ENCODE assay signal across 27 cellular contexts in the genomic region with DNA sequence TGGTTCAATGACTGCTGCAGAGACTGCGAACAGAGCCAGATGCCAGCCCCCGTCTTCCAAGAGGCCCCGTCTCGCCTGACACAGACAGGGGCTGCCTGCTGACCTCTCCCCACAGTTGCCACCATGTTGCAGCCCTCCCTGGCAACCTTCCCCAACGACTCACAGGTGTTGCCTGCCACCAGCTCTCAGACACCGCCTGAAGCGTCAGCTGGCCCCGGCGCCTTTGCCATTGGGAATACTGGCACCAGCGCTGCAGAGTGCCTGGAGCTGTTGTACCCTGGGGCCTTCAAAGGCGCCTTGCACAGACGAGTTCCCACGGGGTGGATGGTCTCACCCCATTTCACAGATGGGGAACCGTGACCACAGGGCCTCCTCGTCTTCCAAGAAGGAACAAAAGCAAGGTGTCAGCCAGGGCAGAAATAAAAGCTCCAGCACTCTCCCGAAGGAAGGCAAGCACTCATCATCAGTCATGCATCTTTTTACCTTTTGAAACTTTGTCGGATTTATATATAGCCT.
DNase-seq lines count a peak whose midpoint lies in the region; ATAC-seq, FAIRE-seq and TF ChIP-seq lines count a peak whose summit lies in the region.
"Had no signal": no experiment of that assay in that cellular context is flagged by ENCODE, and none has a peak within 500 bp of the region (broad histone marks: within the 10 kb centered on the region; RNA-seq: fewer than 3 reads in every experiment).

No MANE protein-coding gene starts in this region.

- peak overlapping the region; percentile 39 for H2AK5ac ChIP-seq in neuronal stem cell (ENCODE audit: low read depth, low read length)

- no peak for TF ChIP-seq POLR2A in GM12892 (IDR thresholded peaks at IDR 0.05; ENCODE audit: low read depth, low read length)

- no CpG with 5 or more reads among the region's 17 CpGs for WGBS in neuronal stem cell (ENCODE audit: extremely low coverage in 2 of 2, insufficient read length in 2 of 2, insufficient replicate concordance in 1 of 2), 2 donors
- WGBS in aorta, 2 donors, result 90% methylated on average over 17 of the region's 17 CpGs

- no peak overlapping the region for H3K4me3 ChIP-seq in neuronal stem cell (ENCODE audit: low read length in 2 of 2)
- no peak overlapping the region for H3K4me3 ChIP-seq in aorta (ENCODE audit: low read length in 2 of 2)
- H3K4me3 ChIP-seq: BLaER1, GM12878 had no signal

- no peak overlapping the region for H3K23ac ChIP-seq in neuronal stem cell (ENCODE audit: low read depth, low read length, poor library complexity)

- peak; percentile 52 for DNase-seq in activated CD8-positive, alpha-beta memory T cell treated with anti-CD3 and anti-CD28 coated beads for 24 hours
- no peak for DNase-seq in activated CD8-positive, alpha-beta memory T cell treated with anti-CD3 and anti-CD28 coated beads, Interleukin-2, amount 50 U/mL, for 4 hours
- DNase-seq in mesenteric fat pad (ENCODE audit: low spot score) (peak; percentile 87), neuronal stem cell (ENCODE audit: low spot score) (no peak), aorta (no peak), GM12892 (ENCODE audit: insufficient read length) (no peak), H4 (ENCODE audit: low spot score) (no peak), RKO (ENCODE audit: low spot score) (no peak)
- DNase-seq: 8988T; ACHN; BE2C; C1 segment of cervical spinal cord; CD4-positive, alpha-beta memory T cell; CD4-positive, CD25-positive, alpha-beta regulatory T cell; CD8-positive, alpha-beta memory T cell; COR-L47; DMS 273 treated with DMSO at 0.1 percent for 48 hours; DMS153; DMS53; DMS79; DND-41; EL; GDM1 had no signal

- H3K27me3 ChIP-seq in neuronal stem cell (ENCODE audit: control insufficient read depth in 3 of 3, insufficient read depth in 3 of 3, low read depth in 1 of 3, low read length in 3 of 3) (no peaks in the 10 kb centered on the region), aorta (ENCODE audit: control insufficient read depth in 1 of 2, insufficient read depth in 2 of 2, low read length in 1 of 2) (no peaks in the 10 kb centered on the region)
- H3K27me3 ChIP-seq: BE2C, BLaER1 had no signal

- H3K9me3 ChIP-seq in neuronal stem cell (replicated peaks in 1 of 2; ENCODE audit: control insufficient read depth in 2 of 2, insufficient read depth in 1 of 2, low read depth in 1 of 2, low read length in 2 of 2) (peaks cover 2% of the 10 kb centered on the region in 2 donors), aorta (ENCODE audit: control insufficient read depth, low read length) (no peaks in the 10 kb centered on the region)
- H3K9me3 ChIP-seq: BE2C had no signal

- no peak overlapping the region for H2BK120ac ChIP-seq in neuronal stem cell (ENCODE audit: low read depth, low read length)

- no peaks in the 10 kb centered on the region for H3K79me1 ChIP-seq in neuronal stem cell (ENCODE audit: low read depth, low read length)

- no peak overlapping the region for H3K4ac ChIP-seq in neuronal stem cell (ENCODE audit: low read length)

- H3K4me1 ChIP-seq in neuronal stem cell (ENCODE audit: control insufficient read depth in 2 of 2, insufficient read depth in 1 of 2, low read depth in 1 of 2, low read length in 2 of 2) (no peaks in the 10 kb centered on the region), aorta (ENCODE audit: control insufficient read depth in 1 of 2, insufficient read depth in 2 of 2, low read length in 2 of 2) (no peaks in the 10 kb centered on the region)
- H3K4me1 ChIP-seq: BE2C had no signal

- no peak overlapping the region for H3K4me2 ChIP-seq in neuronal stem cell (ENCODE audit: insufficient read depth, low read length, poor library complexity, severe bottlenecking)
- H3K4me2 ChIP-seq: BLaER1 had no signal

- H4K91ac ChIP-seq in neuronal stem cell (ENCODE audit: low read depth, low read length, poor library complexity), result no peak overlapping the region

- peak; percentile 29 for ATAC-seq in aorta (ENCODE audit: low FRiP score)
- ATAC-seq: GM12878 had no signal

- H3K18ac ChIP-seq in neuronal stem cell (ENCODE audit: low read length), result peak overlapping the region; percentile 87

- H4K8ac ChIP-seq in neuronal stem cell (ENCODE audit: low read depth, low read length), result no peak overlapping the region

- H3K14ac ChIP-seq in neuronal stem cell (ENCODE audit: low read length), result no peak overlapping the region

- H2BK5ac ChIP-seq in neuronal stem cell (ENCODE audit: low read length), result no peak overlapping the region

- H2BK12ac ChIP-seq in neuronal stem cell (ENCODE audit: low read length), result no peak overlapping the region

- no peak overlapping the region for H3K27ac ChIP-seq in neuronal stem cell (replicated peaks; ENCODE audit: low read length)
- no peak overlapping the region for H3K27ac ChIP-seq in aorta (ENCODE audit: low read depth in 1 of 2, low read length in 2 of 2)
- H3K27ac ChIP-seq: BLaER1 had no signal

- peak overlapping the region; percentile 14 for H2BK15ac ChIP-seq in neuronal stem cell (ENCODE audit: low read length)

- H3K36me3 ChIP-seq in neuronal stem cell (replicated peaks in 1 of 2; ENCODE audit: control insufficient read depth in 2 of 2, insufficient read depth in 2 of 2, low read length in 2 of 2) (no peaks in the 10 kb centered on the region), aorta (ENCODE audit: control insufficient read depth in 1 of 2, insufficient read depth in 2 of 2, low read length in 1 of 2) (no peaks in the 10 kb centered on the region)
- H3K36me3 ChIP-seq: BE2C, BLaER1 had no signal

- no peak overlapping the region for H3K9ac ChIP-seq in neuronal stem cell (ENCODE audit: low read depth, low read length, poor library complexity)
- H3K9ac ChIP-seq: BLaER1 had no signal

- intact Hi-C loops in aorta (cut with DNase I), result no loop called here

- no peak for FAIRE-seq in GM12892 (lab: Jason Lieb, UNC)
- FAIRE-seq: A204.1, GM12878, GM19239 had no signal

- H2AFZ ChIP-seq in neuronal stem cell (ENCODE audit: low read length), result no peak overlapping the region

Comparison
In these comparisons a context has a peak if more than half of its experiments do, and no peak if none do; other contexts are left out.
1. DNase-seq: peak in activated CD8-positive, alpha-beta memory T cell treated with anti-CD3 and anti-CD28 coated beads for 24 hours (single experiment) and mesenteric fat pad (single experiment); none in activated CD8-positive, alpha-beta memory T cell treated with anti-CD3 and anti-CD28 coated beads, Interleukin-2, amount 50 U/mL, for 4 hours (single experiment), neuronal stem cell (single experiment), aorta (0 of 2), GM12892 (single experiment), H4 (single experiment) and RKO (single experiment).